Comparison of ENCODE assay signal across 10 cellular contexts in the genomic region with DNA sequence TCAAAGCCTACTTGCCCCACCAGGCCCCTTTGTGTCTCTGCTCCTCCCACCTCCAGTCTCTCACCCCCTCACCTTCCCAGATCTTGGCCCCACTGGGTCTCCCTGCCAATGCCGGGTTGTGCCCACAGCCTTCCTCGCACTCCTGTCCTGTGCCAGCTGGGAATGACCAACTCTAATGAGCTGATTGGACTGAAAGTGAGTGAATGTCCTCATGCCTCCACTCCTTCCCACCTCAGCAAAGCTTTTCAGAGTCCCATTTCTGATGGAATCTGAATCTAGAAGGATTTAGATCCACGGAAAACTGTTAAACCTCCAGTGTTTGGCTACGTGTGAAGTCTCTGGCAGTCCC.
DNase-seq lines count a peak whose midpoint lies in the region; ATAC-seq and TF ChIP-seq lines count a peak whose summit lies in the region.
"Had no signal": no experiment of that assay in that cellular context is flagged by ENCODE, and none has a peak within 500 bp of the region (broad histone marks: within the 10 kb centered on the region; RNA-seq: fewer than 3 reads in every experiment).

No MANE protein-coding gene starts in this region.

- no peak overlapping the region for H3K4me2 ChIP-seq in fibroblast of lung (ENCODE audit: extremely low read depth, insufficient read depth, low read length)
- H3K4me2 ChIP-seq: smooth muscle cell had no signal

- POLR2A ChIA-PET in AG04450 (lab: Yijun Ruan, JAX) = no interaction called here

- H4K20me1 ChIP-seq in fibroblast of lung (ENCODE audit: control insufficient read depth, extremely low read depth, insufficient read depth, low read length) = no peaks in the 10 kb centered on the region

- DNase-seq in AG04450 (ENCODE audit: low read depth, low spot score) (no peak), ascending aorta (ENCODE audit: low spot score in 2 of 2) (no peak), fibroblast of lung (ENCODE audit: low read depth in 2 of 2) (no peak), psoas muscle (peak in 1 of 2 donors; percentile 37), Kasumi-1 (lab: John Stamatoyannopoulos, UW) (no peak), NCI-H345 treated with DMSO at 0.1 percent for 48 hours (lab: John Stamatoyannopoulos, UW; ENCODE audit: unreplicated experiment) (no peak), cerebellar cortex (ENCODE audit: low spot score) (no peak)
- no peak for DNase-seq in stimulated activated CD4-positive, alpha-beta T cell treated with anti-CD3 and anti-CD28 coated beads, Interleukin-2, amount 100 ng/mL, for 48 hours
- DNase-seq: activated CD8-positive, alpha-beta memory T cell treated with anti-CD3 and anti-CD28 coated beads, Interleukin-2, amount 50 U/mL, for 4 hours had no signal

- no peaks in the 10 kb centered on the region for H3K79me2 ChIP-seq in fibroblast of lung (ENCODE audit: control insufficient read depth, insufficient read depth, low read length)

- H3K27me3 ChIP-seq in AG04450 (ENCODE audit: control insufficient read depth, insufficient read depth, low read length) (peaks cover 4% of the 10 kb centered on the region), ascending aorta (no peaks in the 10 kb centered on the region), fibroblast of lung (ENCODE audit: control insufficient read depth, insufficient read depth, low read length) (no peaks in the 10 kb centered on the region), psoas muscle (ENCODE audit: insufficient read depth in 3 of 3, low read length in 2 of 3) (no peaks in the 10 kb centered on the region)

- H3K9ac ChIP-seq in fibroblast of lung (ENCODE audit: insufficient read depth, low read length) = no peak overlapping the region

- H3K36me3 ChIP-seq in ascending aorta = no peaks in the 10 kb centered on the region
- H3K36me3 ChIP-seq in fibroblast of lung (ENCODE audit: control insufficient read depth, insufficient read depth, low read length) = no peaks in the 10 kb centered on the region
- no peaks in the 10 kb centered on the region for H3K36me3 ChIP-seq in psoas muscle (ENCODE audit: insufficient read depth in 1 of 2, low read depth in 1 of 2)

- no peak for TF ChIP-seq CTCF in AG04450 (IDR thresholded peaks at IDR 0.05; ENCODE audit: low read depth, low read length)
- TF ChIP-seq CTCF in ascending aorta (IDR thresholded peaks at IDR 0.05) = no peak
- TF ChIP-seq CTCF in fibroblast of lung (conservative IDR thresholded peaks at IDR 0.05 in 1 of 2, IDR thresholded peaks at IDR 0.05 in 1 of 2; ENCODE audit: low read depth in 1 of 2, low read length in 2 of 2) = no peak
- TF ChIP-seq CTCF in psoas muscle (IDR thresholded peaks at IDR 0.05) = no peak

- H3K9me3 ChIP-seq in AG04450 (ENCODE audit: control insufficient read depth, insufficient read depth, low read length) (no peaks in the 10 kb centered on the region), ascending aorta (no peaks in the 10 kb centered on the region), fibroblast of lung (ENCODE audit: control insufficient read depth, insufficient read depth, low read depth, low read length) (no peaks in the 10 kb centered on the region), psoas muscle (no peaks in the 10 kb centered on the region)

- 26 to 34% (median 29%) methylated on average over 4 of the region's 4 CpGs for WGBS in psoas muscle, 3 donors

- H2AFZ ChIP-seq in fibroblast of lung (ENCODE audit: low read length) = no peak overlapping the region

- peak overlapping the region; percentile 31 for H3K27ac ChIP-seq in AG04450 (ENCODE audit: low read depth, low read length)
- peak overlapping the region; percentile 65 to 73 for H3K27ac ChIP-seq in ascending aorta
- peak overlapping the region; percentile 62 for H3K27ac ChIP-seq in fibroblast of lung (ENCODE audit: insufficient read depth, low read length)
- peak overlapping the region; percentile 93 for H3K27ac ChIP-seq in psoas muscle

- H3K4me1 ChIP-seq in ascending aorta = peaks cover 0 to 10% of the 10 kb centered on the region in 2 donors
- peaks cover 7% of the 10 kb centered on the region for H3K4me1 ChIP-seq in fibroblast of lung (ENCODE audit: control insufficient read depth, extremely low read depth, insufficient read depth, low read length)
- peaks cover 23% of the 10 kb centered on the region for H3K4me1 ChIP-seq in psoas muscle

- ATAC-seq in psoas muscle = peak; percentile 36 to 59 (median 46)

- intact Hi-C loops in ascending aorta (cut with DNase I) (no loop called here), psoas muscle (cut with DNase I) (loop anchor here in 1 of 2 donors (1.0 kb wide), 1 partner anchor 22 kb away; no protein-coding TSS in a partner anchor)

- H3K4me3 ChIP-seq in AG04450 (ENCODE audit: low read depth, low read length) (no peak overlapping the region), ascending aorta (no peak overlapping the region), fibroblast of lung (replicated peaks in 1 of 4; ENCODE audit: control extremely low read depth in 1 of 4, insufficient read depth in 1 of 4, low read depth in 3 of 4, low read length in 4 of 4) (no peak overlapping the region), psoas muscle (peak overlapping the region; percentile 29)
- H3K4me3 ChIP-seq: smooth muscle cell had no signal

- CTCF ChIA-PET in AG04450 (lab: Charles Lee) = interaction anchor here (0.9 kb wide), 1 partner anchor 10 kb away, joined by 3 read pairs; no protein-coding TSS in a partner anchor

Comparison
In these comparisons a context has a peak if more than half of its experiments do, and no peak if none do; other contexts are left out.
1. H3K27ac ChIP-seq: peak in every context shown above with its lines; median percentile 93 in psoas muscle; 69 in ascending aorta; 62 in fibroblast of lung; 31 in AG04450.